Comparison of ENCODE assay signal across 9 cellular contexts in genomic region chr1:18035145-18035544, GRCh38.
"Had no signal": no experiment of that assay in that cellular context is flagged by ENCODE, and none has a peak within 500 bp of the region (broad histone marks: within the 10 kb centered on the region; RNA-seq: fewer than 3 reads in every experiment).

No MANE protein-coding gene starts in this region.

- DNase-seq: GM23248, GOT3, H7, H9, HCEC 1CT, HFFc6 had no signal

- H3K27ac ChIP-seq: GM23248 had no signal

- H3K4me1 Mint-ChIP-seq: GM23338 had no signal

- H3K9ac ChIP-seq: GM23248 had no signal

- H3K4me3 Mint-ChIP-seq: GM23338, H9, HFFc6 had no signal

- H3K27ac Mint-ChIP-seq: GM23338, H9, HFFc6 had no signal

- H3K9me3 Mint-ChIP-seq: GM23338, H9 had no signal

- H2AFZ ChIP-seq: GM23248, GM23338 had no signal

- ATAC-seq: GM23338, HCT116 had no signal

- H3K36me3 ChIP-seq: HAP-1 had no signal

- H3K4me3 ChIP-seq: GM23248, GM23338, HAP-1 had no signal

- H3K9me3 ChIP-seq: HAP-1 had no signal

- H3K4me2 ChIP-seq: GM23338 had no signal

- H3K4me1 ChIP-seq: HAP-1 had no signal
